In the genomic region with DNA sequence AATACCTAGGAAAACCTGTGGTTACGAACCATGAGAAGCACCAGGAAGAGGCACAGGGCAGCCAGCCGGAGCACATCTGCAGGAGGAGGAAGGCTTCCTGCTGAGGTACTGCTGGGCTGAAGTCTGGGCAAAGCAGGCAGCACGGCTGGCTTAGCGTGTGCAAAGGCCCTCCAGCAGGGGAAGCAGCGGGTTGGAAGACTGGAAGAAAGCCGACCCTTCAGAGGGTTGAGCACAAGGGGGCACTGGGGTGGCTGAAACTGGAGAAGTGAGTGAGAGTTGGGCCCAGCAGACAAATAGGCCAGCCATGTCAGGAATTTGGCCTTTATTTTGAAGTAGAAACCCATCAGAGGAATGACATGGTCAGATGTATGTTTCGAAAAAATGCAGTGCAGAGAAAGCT, we compare ENCODE assay signal across 14 cellular contexts. TPM values are rescaled to one million over a fixed set of nuclear protein-coding genes. Genes with fewer than 3 reads are reported as not detected.
DNase-seq lines count a peak whose midpoint lies in the region; ATAC-seq and TF ChIP-seq lines count a peak whose summit lies in the region.
"Had no signal": no experiment of that assay in that cellular context is flagged by ENCODE, and none has a peak within 500 bp of the region (broad histone marks: within the 10 kb centered on the region; RNA-seq: fewer than 3 reads in every experiment).

No MANE protein-coding gene starts in this region.

- no peak for DNase-seq in activated T-cell treated with anti-CD3 and anti-CD28 coated beads, Interleukin-2, amount 50 U/mL, for 72 hours
- no peak for DNase-seq in activated T-cell treated with anti-CD3 and anti-CD28 coated beads, Interleukin-2, amount 50 U/mL, for 1 hour
- DNase-seq in NAMALWA (ENCODE audit: low spot score) (peak; percentile 51), endothelial cell (ENCODE audit: low spot score) (no peak), smooth muscle cell of the brain vasculature (ENCODE audit: low read depth, low spot score) (peak; percentile 44), SIG-M5 treated with dmso at 0.1 percent for 504 hours (lab: John Stamatoyannopoulos, UW; ENCODE audit: unreplicated experiment) (no peak), C1 segment of cervical spinal cord (lab: John Stamatoyannopoulos, UW) (no peak)
- no peak for DNase-seq in activated CD4-positive, alpha-beta T cell treated with anti-CD3 and anti-CD28 coated beads, Interleukin-2, amount 50 U/mL, for 1 hour
- DNase-seq: activated T-cell treated with anti-CD3 and anti-CD28 coated beads for 4 hours; amniotic stem cell; NCI-H1436; NCI-H446 treated with DMSO at 0.1 percent for 48 hours; stimulated activated CD4-positive, alpha-beta T cell treated with anti-CD3 and anti-CD28 coated beads, Interleukin-15, amount 100 ng/mL, for 24 hours had no signal

- H3K9me3 Mint-ChIP-seq in activated T-cell treated with anti-CD3 and anti-CD28 coated beads, Interleukin-2, amount 50 U/mL, for 72 hours = no peaks in the 10 kb centered on the region
- H3K9me3 Mint-ChIP-seq in endothelial cell (ENCODE audit: unreplicated experiment) = no peaks in the 10 kb centered on the region
- H3K9me3 Mint-ChIP-seq: IgD-negative memory B cell had no signal

- ATAC-seq in activated T-cell treated with anti-CD3 and anti-CD28 coated beads, Interleukin-2, amount 50 U/mL, for 72 hours (replicated peaks in 1 of 2) = no peak

- no peak for TF ChIP-seq CTCF in endothelial cell (IDR thresholded peaks at IDR 0.05; ENCODE audit: unreplicated experiment)

- peaks cover 18 to 39% of the 10 kb centered on the region in 2 donors for H3K36me3 Mint-ChIP-seq in activated T-cell treated with anti-CD3 and anti-CD28 coated beads, Interleukin-2, amount 50 U/mL, for 72 hours (ENCODE audit: insufficient read depth in 2 of 2)
- peaks cover 64% of the 10 kb centered on the region for H3K36me3 Mint-ChIP-seq in endothelial cell (ENCODE audit: low read depth, unreplicated experiment)

- peak overlapping the region; percentile 23 for H3K27ac Mint-ChIP-seq in activated T-cell treated with anti-CD3 and anti-CD28 coated beads, Interleukin-2, amount 50 U/mL, for 72 hours
- peak overlapping the region; percentile 7 for H3K27ac Mint-ChIP-seq in endothelial cell (ENCODE audit: unreplicated experiment)

- H3K4me1 Mint-ChIP-seq in activated T-cell treated with anti-CD3 and anti-CD28 coated beads, Interleukin-2, amount 50 U/mL, for 72 hours (ENCODE audit: low read depth) = no peaks in the 10 kb centered on the region
- no peaks in the 10 kb centered on the region for H3K4me1 Mint-ChIP-seq in endothelial cell (ENCODE audit: unreplicated experiment)
- H3K4me1 Mint-ChIP-seq: IgD-negative memory B cell had no signal

- no peak overlapping the region for H3K4me3 Mint-ChIP-seq in activated T-cell treated with anti-CD3 and anti-CD28 coated beads, Interleukin-2, amount 50 U/mL, for 72 hours
- H3K4me3 Mint-ChIP-seq in endothelial cell (ENCODE audit: unreplicated experiment) = peak overlapping the region; percentile 16

- H3K27me3 Mint-ChIP-seq in activated T-cell treated with anti-CD3 and anti-CD28 coated beads, Interleukin-2, amount 50 U/mL, for 72 hours (ENCODE audit: low read depth) = no peaks in the 10 kb centered on the region
- peaks cover 16% of the 10 kb centered on the region for H3K27me3 Mint-ChIP-seq in endothelial cell (ENCODE audit: unreplicated experiment)
- H3K27me3 Mint-ChIP-seq: IgD-negative memory B cell had no signal

RNA-seq across cellular contexts. Expression of a gene that starts 12.1 kb away (rescaled TPM):
- total RNA-seq in activated T-cell treated with anti-CD3 and anti-CD28 coated beads, Interleukin-2, amount 50 U/mL, for 72 hours = 1 to 10 TPM; 2.4 to 4.7 TPM
- total RNA-seq in endothelial cell (ENCODE audit: unreplicated experiment) = 5.3 TPM

RNA-seq across cellular contexts. Expression of a gene that starts 15.3 kb away (rescaled TPM):
- 10 to 100 TPM; 19.1 to 25.5 TPM for total RNA-seq in activated T-cell treated with anti-CD3 and anti-CD28 coated beads, Interleukin-2, amount 50 U/mL, for 72 hours
- 23.4 TPM for total RNA-seq in endothelial cell (ENCODE audit: unreplicated experiment)

RNA-seq across cellular contexts. Expression of a gene that starts 24.0 kb away (rescaled TPM):
- 10 to 100 TPM; 13.6 to 15.6 TPM for total RNA-seq in activated T-cell treated with anti-CD3 and anti-CD28 coated beads, Interleukin-2, amount 50 U/mL, for 72 hours
- total RNA-seq in endothelial cell (ENCODE audit: unreplicated experiment) = 42.9 TPM

RNA-seq across cellular contexts. Expression of a gene that starts 37.6 kb away (rescaled TPM):
- 1 to 10 TPM; 2.2 to 6.1 TPM for total RNA-seq in activated T-cell treated with anti-CD3 and anti-CD28 coated beads, Interleukin-2, amount 50 U/mL, for 72 hours
- 5.5 TPM for total RNA-seq in endothelial cell (ENCODE audit: unreplicated experiment)

RNA-seq across cellular contexts. Expression of a gene that starts 49.5 kb away (rescaled TPM):
- 10 to 100 TPM; 24.9 to 25.7 TPM for total RNA-seq in activated T-cell treated with anti-CD3 and anti-CD28 coated beads, Interleukin-2, amount 50 U/mL, for 72 hours
- 117 TPM for total RNA-seq in endothelial cell (ENCODE audit: unreplicated experiment)

Comparison
In these comparisons a context has a peak if more than half of its experiments do, and no peak if none do; other contexts are left out.
1. DNase-seq: peak in NAMALWA (single experiment) and smooth muscle cell of the brain vasculature (single experiment); none in activated T-cell treated with anti-CD3 and anti-CD28 coated beads, Interleukin-2, amount 50 U/mL, for 72 hours (0 of 2), activated T-cell treated with anti-CD3 and anti-CD28 coated beads, Interleukin-2, amount 50 U/mL, for 1 hour (single experiment), endothelial cell (single experiment), SIG-M5 treated with dmso at 0.1 percent for 504 hours (single experiment), C1 segment of cervical spinal cord (0 of 14) and activated CD4-positive, alpha-beta T cell treated with anti-CD3 and anti-CD28 coated beads, Interleukin-2, amount 50 U/mL, for 1 hour (single experiment).